ENCODE assay signal across 8 cellular contexts in the genomic region with DNA sequence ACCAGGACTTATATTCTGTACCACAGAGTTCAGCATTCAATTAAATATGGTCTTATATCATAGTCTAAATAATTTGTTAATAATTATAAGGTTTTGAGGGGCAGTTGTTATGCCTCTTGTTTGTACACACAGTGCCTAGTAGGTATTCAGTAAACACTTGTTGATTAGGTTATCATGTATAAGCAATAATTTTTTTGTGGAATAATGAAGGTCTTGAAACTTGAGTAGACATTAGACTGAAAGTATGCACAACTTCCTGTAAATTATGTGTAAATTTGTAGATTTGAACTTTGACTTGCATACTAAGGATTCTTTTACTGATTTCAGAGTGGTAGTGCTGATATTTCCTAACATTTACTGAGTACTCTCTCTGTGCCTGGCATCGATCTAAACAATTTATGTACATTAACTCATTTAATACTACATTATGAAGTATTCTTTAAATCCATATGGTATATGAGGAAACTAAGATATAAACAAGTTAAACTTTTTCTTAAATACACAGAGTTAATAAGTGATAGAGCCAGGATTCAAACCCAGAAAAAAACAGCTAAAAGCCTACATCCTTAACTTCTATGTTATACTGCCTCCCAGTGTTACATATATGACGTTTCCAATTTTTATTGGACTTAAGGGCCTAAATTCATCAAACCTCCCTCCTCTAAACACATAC.
DNase-seq lines count a peak whose midpoint lies in the region; ATAC-seq and TF ChIP-seq lines count a peak whose summit lies in the region.

No MANE protein-coding gene starts in this region.

- H3K27me3 ChIP-seq in liver (ENCODE audit: control insufficient read depth in 4 of 4, insufficient read depth in 4 of 4, low read length in 3 of 4) (no peaks in the 10 kb centered on the region), thyroid gland (no peaks in the 10 kb centered on the region)

- in situ Hi-C loops in astrocyte of the spinal cord (cut with HindIII; ENCODE audit: low sequenced_read_pairs): no loop called here

- H3K9me3 ChIP-seq in liver (ENCODE audit: control insufficient read depth in 4 of 4, low read length in 3 of 4) (no peaks in the 10 kb centered on the region), thyroid gland (no peaks in the 10 kb centered on the region)

- intact Hi-C loops in thyroid gland (cut with DNase I): no loop called here

- H3K36me3 ChIP-seq in liver (ENCODE audit: control insufficient read depth in 4 of 4, insufficient read depth in 3 of 4, low read depth in 1 of 4, low read length in 3 of 4) (no peaks in the 10 kb centered on the region), thyroid gland (peaks cover 0 to 5% of the 10 kb centered on the region in 2 donors)

- TF ChIP-seq RAD21 in liver (IDR thresholded peaks at IDR 0.05): peak; percentile 86 to 87

- no peak overlapping the region for H3K4me3 ChIP-seq in astrocyte of the spinal cord (ENCODE audit: low read depth, low read length)
- H3K4me3 ChIP-seq in liver (ENCODE audit: low read depth in 1 of 3, low read length in 3 of 3): no peak overlapping the region
- no peak overlapping the region for H3K4me3 ChIP-seq in thyroid gland (replicated peaks in 1 of 3)

- TF ChIP-seq CTCF in astrocyte of the spinal cord (IDR thresholded peaks at IDR 0.05; ENCODE audit: low read depth, low read length) (peak; percentile 22), liver (IDR thresholded peaks at IDR 0.05; ENCODE audit: low read depth, low read length, missing input control) (peak; percentile 46), thyroid gland (IDR thresholded peaks at IDR 0.05) (no peak)

- DNase-seq in DMS53 (lab: John Stamatoyannopoulos, UW) (peak; percentile 65), MV-4-11 (lab: John Stamatoyannopoulos, UW) (peak; percentile 55), astrocyte of the spinal cord (ENCODE audit: low read depth, low spot score) (peak; percentile 58), thyroid gland (no peak)
- no peak for DNase-seq in activated T-cell treated with anti-CD3 and anti-CD28 coated beads, Interleukin-2, amount 50 U/mL, for 1 hour

- H3K27ac ChIP-seq in liver (ENCODE audit: low read depth in 1 of 2, low read length in 2 of 2): peak overlapping the region; percentile 67 to 73
- no peak overlapping the region for H3K27ac ChIP-seq in thyroid gland

- no peak for ATAC-seq in HG02840 (IDR thresholded peaks at IDR 0.05; ENCODE audit: low FRiP score, unreplicated experiment)
- no peak for ATAC-seq in HG03469 (IDR thresholded peaks at IDR 0.05; ENCODE audit: unreplicated experiment)

- WGBS in liver: 24% methylated on average over 2 of the region's 2 CpGs
- 78 to 82% methylated on average over 2 of the region's 2 CpGs for WGBS in thyroid gland, 2 donors

- no peak for TF ChIP-seq POLR2A in thyroid gland (IDR thresholded peaks at IDR 0.05)

- H3K4me1 ChIP-seq in liver (ENCODE audit: control insufficient read depth in 4 of 4, insufficient read depth in 4 of 4, low read length in 3 of 4) (peaks cover 2 to 31% (median 20%) of the 10 kb centered on the region in 4 donors), thyroid gland (no peaks in the 10 kb centered on the region)

- no peak overlapping the region for H3K9ac ChIP-seq in liver (ENCODE audit: low read depth in 1 of 2, low read length in 2 of 2)

TF ChIP-seq in liver, 16 proteins besides CTCF, POLR2A, EP300 and RAD21:
- TF ChIP-seq SP1 (IDR thresholded peaks at IDR 0.05) (no peak), HNF4A (conservative IDR thresholded peaks at IDR 0.05) (peak; percentile 7 to 54), HNF4G (IDR thresholded peaks at IDR 0.05) (no peak), RXRA (IDR thresholded peaks at IDR 0.05) (no peak)
- TF ChIP-seq, protein P1, sequence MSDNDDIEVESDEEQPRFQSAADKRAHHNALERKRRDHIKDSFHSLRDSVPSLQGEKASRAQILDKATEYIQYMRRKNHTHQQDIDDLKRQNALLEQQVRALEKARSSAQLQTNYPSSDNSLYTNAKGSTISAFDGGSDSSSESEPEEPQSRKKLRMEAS (IDR thresholded peaks at IDR 0.05): peak; percentile 11

Comparison
In these comparisons a context has a peak if more than half of its experiments do, and no peak if none do; other contexts are left out.
1. DNase-seq: peak in DMS53 (single experiment), MV-4-11 (single experiment) and astrocyte of the spinal cord (single experiment); none in thyroid gland (0 of 2) and activated T-cell treated with anti-CD3 and anti-CD28 coated beads, Interleukin-2, amount 50 U/mL, for 1 hour (single experiment).
2. CTCF ChIP-seq: peak in astrocyte of the spinal cord (single experiment) and liver (single experiment); none in thyroid gland (0 of 6).
3. H3K27ac ChIP-seq: peak in liver (2 of 2); none in thyroid gland (0 of 3).